Comparison of ENCODE assay signal across 31 cellular contexts in genomic region chr9:128588581-128589233, GRCh38. TPM values are rescaled to one million over a fixed set of nuclear protein-coding genes. Genes with fewer than 3 reads are reported as not detected.
DNase-seq lines count a peak whose midpoint lies in the region; ATAC-seq, FAIRE-seq and TF ChIP-seq lines count a peak whose summit lies in the region.
"Had no signal": no experiment of that assay in that cellular context is flagged by ENCODE, and none has a peak within 500 bp of the region (broad histone marks: within the 10 kb centered on the region; RNA-seq: fewer than 3 reads in every experiment).

No MANE protein-coding gene starts in this region.

- H3K27me3 ChIP-seq in CD8-positive, alpha-beta T cell (ENCODE audit: insufficient read depth, low read length) = no peaks in the 10 kb centered on the region
- no peaks in the 10 kb centered on the region for H3K27me3 ChIP-seq in spleen (replicated peaks in 1 of 7)
- H3K27me3 ChIP-seq: SJCRH30 had no signal

- H3K4me1 ChIP-seq in CD8-positive, alpha-beta T cell (ENCODE audit: insufficient read depth, low read length) = peaks cover 4% of the 10 kb centered on the region
- H3K4me1 ChIP-seq in spleen = no peaks in the 10 kb centered on the region
- H3K4me1 ChIP-seq: SJCRH30 had no signal

- no peak for DNase-seq in activated CD4-positive, alpha-beta T cell treated with anti-CD3 and anti-CD28 coated beads, Interleukin-2, amount 10 ng/mL, durations not matched to agents 24 days and 14 days
- no peak for DNase-seq in activated CD4-positive, alpha-beta T cell treated with anti-CD3 and anti-CD28 coated beads for 1 hour
- no peak for DNase-seq in CD8-positive, alpha-beta T cell
- no peak for DNase-seq in activated CD8-positive, alpha-beta T cell treated with anti-CD3 and anti-CD28 coated beads, Interleukin-2, amount 10 ng/mL, durations not matched to agents 7 days and 5 days
- DNase-seq in spleen = no peak
- no peak for DNase-seq in NCI-H1436 (lab: John Stamatoyannopoulos, UW)
- no peak for DNase-seq in islet precursor cell
- DNase-seq: 8988T; activated T-cell treated with anti-CD3 and anti-CD28 coated beads, Interleukin-2, amount 50 U/mL, for 1 hour; cortex of kidney; DND-41; effector memory CD4-positive, alpha-beta T cell; GF-D8; left cardiac atrium; natural killer cell; NCI-H1092; NCI-H1694 treated with DMSO at 0.1 percent for 48 hours; NCI-H446 treated with DMSO at 0.1 percent for 48 hours; NCI-H774; SJCRH30; stimulated activated CD4-positive, alpha-beta T cell treated with anti-CD3 and anti-CD28 coated beads, Interleukin-4, amount 100 ng/mL, for 4 hours; SW 1271; trophoblast cell had no signal

- H3K9me3 ChIP-seq in CD8-positive, alpha-beta T cell (ENCODE audit: low read length) = no peaks in the 10 kb centered on the region
- no peaks in the 10 kb centered on the region for H3K9me3 ChIP-seq in spleen
- H3K9me3 ChIP-seq: SJCRH30 had no signal

- H3K36me3 Mint-ChIP-seq in activated CD4-positive, alpha-beta T cell treated with anti-CD3 and anti-CD28 coated beads, Interleukin-2, amount 10 ng/mL, durations not matched to agents 24 days and 14 days (ENCODE audit: low read depth) = peaks cover 72% of the 10 kb centered on the region
- H3K36me3 Mint-ChIP-seq in CD8-positive, alpha-beta T cell = peaks cover 85% of the 10 kb centered on the region
- H3K36me3 Mint-ChIP-seq in activated CD8-positive, alpha-beta T cell treated with anti-CD3 and anti-CD28 coated beads, Interleukin-2, amount 10 ng/mL, durations not matched to agents 7 days and 5 days (ENCODE audit: low read depth) = peaks cover 71% of the 10 kb centered on the region

- POLR2A ChIA-PET in CD8-positive, alpha-beta T cell (lab: Charles Lee) = interaction anchor here (0.9 kb wide), 2 partner anchors 33 to 36 kb away, joined by 4 read pairs; partner anchors contain the start of gene SPTAN1
- POLR2A ChIA-PET in activated CD8-positive, alpha-beta T cell treated with anti-CD3 and anti-CD28 coated beads, Interleukin-2, amount 10 ng/mL, durations not matched to agents 7 days and 5 days (lab: Charles Lee) = interaction anchor here (0.9 kb wide), 1 partner anchor 36 kb away, joined by 3 read pairs; no protein-coding TSS in a partner anchor

- CTCF ChIA-PET in CD8-positive, alpha-beta T cell (lab: Charles Lee) = interaction anchor here (1.1 kb wide), 1 partner anchor 14 kb away, joined by 4 read pairs; no protein-coding TSS in a partner anchor
- CTCF ChIA-PET in activated CD8-positive, alpha-beta T cell treated with anti-CD3 and anti-CD28 coated beads, Interleukin-2, amount 10 ng/mL, durations not matched to agents 7 days and 5 days (lab: Charles Lee) = no interaction called here

- H3K9me3 Mint-ChIP-seq in activated CD4-positive, alpha-beta T cell treated with anti-CD3 and anti-CD28 coated beads, Interleukin-2, amount 10 ng/mL, durations not matched to agents 24 days and 14 days = no peaks in the 10 kb centered on the region
- no peaks in the 10 kb centered on the region for H3K9me3 Mint-ChIP-seq in CD8-positive, alpha-beta T cell
- H3K9me3 Mint-ChIP-seq in activated CD8-positive, alpha-beta T cell treated with anti-CD3 and anti-CD28 coated beads, Interleukin-2, amount 10 ng/mL, durations not matched to agents 7 days and 5 days (ENCODE audit: insufficient read depth) = no peaks in the 10 kb centered on the region
- H3K9me3 Mint-ChIP-seq: activated naive CD4-positive, alpha-beta T cell treated with anti-CD3 and anti-CD28 coated beads, Interleukin-2, amount 50 U/mL, for 72 hours; natural killer cell; WTC11 had no signal

- TF ChIP-seq POLR2A in spleen (IDR thresholded peaks at IDR 0.05) = no peak

- H3K4me1 Mint-ChIP-seq in activated CD4-positive, alpha-beta T cell treated with anti-CD3 and anti-CD28 coated beads, Interleukin-2, amount 10 ng/mL, durations not matched to agents 24 days and 14 days = peaks cover 14% of the 10 kb centered on the region
- H3K4me1 Mint-ChIP-seq in CD8-positive, alpha-beta T cell (ENCODE audit: low read depth) = peaks cover 12% of the 10 kb centered on the region
- H3K4me1 Mint-ChIP-seq in activated CD8-positive, alpha-beta T cell treated with anti-CD3 and anti-CD28 coated beads, Interleukin-2, amount 10 ng/mL, durations not matched to agents 7 days and 5 days (ENCODE audit: low read depth) = peaks cover 29% of the 10 kb centered on the region
- H3K4me1 Mint-ChIP-seq: CD14-positive monocyte, WTC11 had no signal

- no peak overlapping the region for H3K4me3 Mint-ChIP-seq in activated CD4-positive, alpha-beta T cell treated with anti-CD3 and anti-CD28 coated beads, Interleukin-2, amount 10 ng/mL, durations not matched to agents 24 days and 14 days
- H3K4me3 Mint-ChIP-seq in CD8-positive, alpha-beta T cell = no peak overlapping the region
- H3K4me3 Mint-ChIP-seq in activated CD8-positive, alpha-beta T cell treated with anti-CD3 and anti-CD28 coated beads, Interleukin-2, amount 10 ng/mL, durations not matched to agents 7 days and 5 days = no peak overlapping the region
- H3K4me3 Mint-ChIP-seq: CD14-positive monocyte, natural killer cell, WTC11 had no signal

- H3K27ac ChIP-seq in CD8-positive, alpha-beta T cell (ENCODE audit: low read depth, low read length) = no peak overlapping the region
- H3K27ac ChIP-seq in spleen = no peak overlapping the region
- H3K27ac ChIP-seq: epithelial cell of prostate, SJCRH30 had no signal

- H3K36me3 ChIP-seq in CD8-positive, alpha-beta T cell (ENCODE audit: insufficient read depth, low read length) = peaks cover 68% of the 10 kb centered on the region
- H3K36me3 ChIP-seq in spleen = peaks cover 11 to 100% (median 98%) of the 10 kb centered on the region in 6 donors

- H3K27me3 Mint-ChIP-seq in activated CD4-positive, alpha-beta T cell treated with anti-CD3 and anti-CD28 coated beads, Interleukin-2, amount 10 ng/mL, durations not matched to agents 24 days and 14 days = no peaks in the 10 kb centered on the region
- no peaks in the 10 kb centered on the region for H3K27me3 Mint-ChIP-seq in CD8-positive, alpha-beta T cell (ENCODE audit: low read depth)
- H3K27me3 Mint-ChIP-seq in activated CD8-positive, alpha-beta T cell treated with anti-CD3 and anti-CD28 coated beads, Interleukin-2, amount 10 ng/mL, durations not matched to agents 7 days and 5 days (ENCODE audit: low read depth) = no peaks in the 10 kb centered on the region

- no peak overlapping the region for H3K4me3 ChIP-seq in CD8-positive, alpha-beta T cell (ENCODE audit: low read depth, low read length)
- H3K4me3 ChIP-seq in spleen = no peak overlapping the region
- H3K4me3 ChIP-seq: lung, SJCRH30 had no signal

- 88 to 95% (median 92%) methylated on average over 11 of the region's 11 CpGs for WGBS in spleen, 5 donors

- TF ChIP-seq CTCF in CD8-positive, alpha-beta T cell (IDR thresholded peaks at IDR 0.05) = no peak
- no peak for TF ChIP-seq CTCF in spleen (IDR thresholded peaks at IDR 0.05 in 8 of 11, conservative IDR thresholded peaks at IDR 0.05 in 3 of 11)

- ATAC-seq in CD8-positive, alpha-beta T cell = no peak
- no peak for ATAC-seq in activated CD8-positive, alpha-beta T cell treated with anti-CD3 and anti-CD28 coated beads, Interleukin-2, amount 10 ng/mL, durations not matched to agents 7 days and 5 days
- ATAC-seq: activated naive CD4-positive, alpha-beta T cell treated with anti-CD3 and anti-CD28 coated beads, Interleukin-2, amount 50 U/mL, for 72 hours; HCT116; left cardiac atrium; natural killer cell; WTC11 had no signal

- peak; percentile 73 for FAIRE-seq in islet of Langerhans (lab: Jason Lieb, UNC)
- FAIRE-seq: D721Med had no signal

- intact Hi-C loops in activated CD4-positive, alpha-beta T cell treated with anti-CD3 and anti-CD28 coated beads, Interleukin-2, amount 10 ng/mL, durations not matched to agents 24 days and 14 days (cut with micrococcal nuclease) = no loop called here
- intact Hi-C loops in CD8-positive, alpha-beta T cell (cut with DNase I, micrococcal nuclease) = no loop called here
- intact Hi-C loops in spleen (cut with DNase I; ENCODE audit: low total_unique reads) = loop anchor here (10.0 kb wide), 1 partner anchor 54 kb away; no protein-coding TSS in a partner anchor

- H3K27ac Mint-ChIP-seq in activated CD4-positive, alpha-beta T cell treated with anti-CD3 and anti-CD28 coated beads, Interleukin-2, amount 10 ng/mL, durations not matched to agents 24 days and 14 days = peak overlapping the region; percentile 63
- peak overlapping the region; percentile 32 for H3K27ac Mint-ChIP-seq in CD8-positive, alpha-beta T cell
- H3K27ac Mint-ChIP-seq in activated CD8-positive, alpha-beta T cell treated with anti-CD3 and anti-CD28 coated beads, Interleukin-2, amount 10 ng/mL, durations not matched to agents 7 days and 5 days = peak overlapping the region; percentile 75
- H3K27ac Mint-ChIP-seq: natural killer cell, WTC11 had no signal

RNA-seq across cellular contexts. Expression of gene SPTAN1, which starts 36.3 kb away (rescaled TPM):
- 240 and 249 TPM in 2 replicates for total RNA-seq in activated CD4-positive, alpha-beta T cell treated with anti-CD3 and anti-CD28 coated beads, Interleukin-2, amount 10 ng/mL, durations not matched to agents 24 days and 14 days
- total RNA-seq in CD8-positive, alpha-beta T cell = 100 to 1,000 TPM; 299 to 332 TPM
- total RNA-seq in activated CD8-positive, alpha-beta T cell treated with anti-CD3 and anti-CD28 coated beads, Interleukin-2, amount 10 ng/mL, durations not matched to agents 7 days and 5 days = 100 to 1,000 TPM; 292 to 303 TPM
- total RNA-seq in spleen = 100 to 1,000 TPM; 228 to 386 (median 292) TPM
- 100 to 1,000 TPM in 2 of 3 donors, 10 to 100 TPM in 1; 83.4 to 147 (median 118) TPM for polyA plus RNA-seq in spleen
